ENCODE assay signal across 1 cellular context in genomic region chr12:113468365-113469223, GRCh38.
TF ChIP-seq lines count a peak whose summit lies in the region.

No MANE protein-coding gene starts in this region.

TF ChIP-seq in endothelial cell of umbilical vein, 7 proteins besides CTCF, POLR2A, EP300 and RAD21:
- TF ChIP-seq EZH2 (IDR thresholded peaks at IDR 0.05; ENCODE audit: borderline replicate concordance, low read depth, low read length, severe bottlenecking) (peak; percentile 37), FOS (IDR thresholded peaks at IDR 0.05; ENCODE audit: borderline replicate concordance, insufficient read depth, low read length) (no peak), GATA2 (IDR thresholded peaks at IDR 0.05; ENCODE audit: insufficient read depth, insufficient read length, low read depth, low read length) (no peak)
